ENCODE assay signal across 9 cellular contexts in the genomic region with DNA sequence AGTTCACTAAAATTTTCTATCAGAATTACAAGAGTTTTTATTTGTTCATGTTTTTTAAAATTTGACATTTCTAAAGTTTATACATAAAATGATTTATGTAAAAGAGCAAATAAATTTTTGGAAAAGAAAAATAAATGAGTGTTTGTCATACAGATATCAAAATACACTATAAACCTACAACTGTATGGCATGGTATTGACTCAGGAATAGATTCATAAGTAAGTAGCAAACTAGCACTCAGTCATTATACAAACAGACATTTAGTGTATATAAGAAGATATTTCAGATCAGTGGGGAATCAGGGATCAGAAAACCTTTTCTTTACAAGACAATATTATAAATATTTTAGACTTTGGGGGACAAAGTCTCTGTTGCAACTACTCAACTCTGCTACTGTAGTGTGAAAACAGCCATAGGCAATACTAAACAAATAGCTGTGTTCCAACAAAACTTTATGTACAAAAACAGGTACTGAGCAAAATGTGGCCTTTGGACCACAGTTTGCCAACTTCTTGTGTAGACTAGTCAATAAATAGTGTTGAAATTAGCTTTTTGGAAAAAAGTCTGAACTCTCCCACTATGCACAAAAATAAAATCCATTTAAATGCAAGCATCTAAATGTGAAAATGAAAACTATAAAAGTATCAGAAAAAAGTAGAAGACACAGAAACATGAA.
"Had no signal": no experiment of that assay in that cellular context is flagged by ENCODE, and none has a peak within 500 bp of the region (broad histone marks: within the 10 kb centered on the region; RNA-seq: fewer than 3 reads in every experiment).

No MANE protein-coding gene starts in this region.

- H3K4me1 ChIP-seq: HAP-1 had no signal

- H3K9ac ChIP-seq: GM23248, KMS-11 had no signal

- DNase-seq: GM23248, GOT3, H7, HFFc6, KBM-7 had no signal

- H3K4me3 ChIP-seq: GM23248, HAP-1 had no signal

- ATAC-seq: HCT116 had no signal

- H3K36me3 ChIP-seq: HAP-1 had no signal

- FAIRE-seq: HTR-8/SVneo had no signal

- H3K9me3 ChIP-seq: HAP-1 had no signal

- H3K27ac ChIP-seq: GM23248, KMS-11 had no signal
